ENCODE assay signal across 8 cellular contexts in the genomic region with DNA sequence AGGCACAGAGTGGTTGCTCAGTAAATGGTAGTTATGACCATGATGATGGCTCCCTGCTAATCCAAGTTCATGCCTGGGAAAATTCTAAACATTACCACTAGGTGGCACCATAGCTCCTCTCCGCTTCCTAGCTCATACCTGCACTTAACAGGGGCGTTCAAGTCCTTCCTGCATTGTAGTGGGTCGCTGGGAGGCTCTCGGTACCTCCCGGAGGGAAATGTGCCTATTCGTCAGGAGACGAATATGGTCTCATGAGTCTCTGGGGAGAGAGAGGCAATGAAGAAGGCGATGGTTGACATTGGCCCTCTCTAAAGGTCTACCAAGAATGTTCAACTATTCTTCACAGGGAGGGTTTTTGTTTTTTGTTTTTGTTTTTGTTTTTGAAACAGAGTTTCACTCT. TPM values are rescaled to one million over a fixed set of nuclear protein-coding genes. Genes with fewer than 3 reads are reported as not detected.
DNase-seq lines count a peak whose midpoint lies in the region; ATAC-seq and TF ChIP-seq lines count a peak whose summit lies in the region.

No MANE protein-coding gene starts in this region.

- no peak overlapping the region for H3K27ac Mint-ChIP-seq in activated naive CD8-positive, alpha-beta T cell treated with anti-CD3 and anti-CD28 coated beads for 36 hours

- no peaks in the 10 kb centered on the region for H3K27me3 Mint-ChIP-seq in activated naive CD8-positive, alpha-beta T cell treated with anti-CD3 and anti-CD28 coated beads for 36 hours

- H3K27me3 ChIP-seq in heart left ventricle: peaks cover 0 to 13% (median 0%) of the 10 kb centered on the region in 9 donors
- H3K27me3 ChIP-seq in psoas muscle (ENCODE audit: insufficient read depth in 3 of 3, low read length in 2 of 3): no peaks in the 10 kb centered on the region

- H3K9me3 Mint-ChIP-seq in activated naive CD8-positive, alpha-beta T cell treated with anti-CD3 and anti-CD28 coated beads for 36 hours: no peaks in the 10 kb centered on the region

- H3K9me3 ChIP-seq in heart left ventricle (no peaks in the 10 kb centered on the region), psoas muscle (no peaks in the 10 kb centered on the region)

- H3K4me1 Mint-ChIP-seq in activated naive CD8-positive, alpha-beta T cell treated with anti-CD3 and anti-CD28 coated beads for 36 hours: peaks cover 1% of the 10 kb centered on the region

- TF ChIP-seq POLR2A in heart left ventricle (IDR thresholded peaks at IDR 0.05): no peak

- ATAC-seq in GM21717 (IDR thresholded peaks at IDR 0.05; ENCODE audit: unreplicated experiment): peak; percentile 63
- peak; percentile 54 to 90 (median 84) for ATAC-seq in heart left ventricle
- peak; percentile 82 to 96 (median 90) for ATAC-seq in psoas muscle
- no peak for ATAC-seq in GM18858 (IDR thresholded peaks at IDR 0.05; ENCODE audit: unreplicated experiment)

- H3K27ac ChIP-seq in heart left ventricle (no peak overlapping the region), psoas muscle (no peak overlapping the region)

- H3K4me3 Mint-ChIP-seq in activated naive CD8-positive, alpha-beta T cell treated with anti-CD3 and anti-CD28 coated beads for 36 hours: no peak overlapping the region

- H3K4me1 ChIP-seq in heart left ventricle: no peaks in the 10 kb centered on the region
- H3K4me1 ChIP-seq in psoas muscle: no peaks in the 10 kb centered on the region

- no peaks in the 10 kb centered on the region for H3K36me3 Mint-ChIP-seq in activated naive CD8-positive, alpha-beta T cell treated with anti-CD3 and anti-CD28 coated beads for 36 hours

- H3K4me3 ChIP-seq in heart left ventricle (no peak overlapping the region), psoas muscle (no peak overlapping the region)

- TF ChIP-seq CTCF in heart left ventricle (IDR thresholded peaks at IDR 0.05) (peak; percentile 80 to 94 (median 90)), psoas muscle (IDR thresholded peaks at IDR 0.05) (peak; percentile 87)

- intact Hi-C loops in heart left ventricle (cut with DNase I): loop anchor here in 2 of 10 donors (5.0 to 10.0 kb wide), 3 partner anchors 93 to 232 kb away; no protein-coding TSS in a partner anchor
- intact Hi-C loops in psoas muscle (cut with DNase I): loop anchor here (5.0 to 10.0 kb wide), 3 partner anchors 137 to 485 kb away; no protein-coding TSS in a partner anchor

- H3K36me3 ChIP-seq in heart left ventricle (no peaks in the 10 kb centered on the region), psoas muscle (ENCODE audit: insufficient read depth in 1 of 2, low read depth in 1 of 2) (no peaks in the 10 kb centered on the region)

- DNase-seq in DMS 273 (lab: John Stamatoyannopoulos, UW; ENCODE audit: unreplicated experiment): peak; percentile 78
- DNase-seq in NCI-H1092 treated with DMSO at 0.1 percent for 48 hours (lab: John Stamatoyannopoulos, UW): peak; percentile 73
- DNase-seq in SK-N-DZ (ENCODE audit: low spot score): peak; percentile 77
- DNase-seq in activated naive CD8-positive, alpha-beta T cell treated with anti-CD3 and anti-CD28 coated beads for 36 hours: peak; percentile 45
- peak in 1 of 5 donors; percentile 42 for DNase-seq in heart left ventricle
- no peak for DNase-seq in psoas muscle

- 4 to 7% (median 5%) methylated on average over 8 of the region's 8 CpGs for WGBS in heart left ventricle, 4 donors
- 4 to 13% (median 9%) methylated on average over 8 of the region's 8 CpGs for WGBS in psoas muscle, 3 donors

RNA-seq across cellular contexts. Expression of a gene that starts 10.9 kb away (rescaled TPM):
- polyA plus RNA-seq in SK-N-DZ (2014; cell fraction: cytosol; rRNA removed): 0.16 and 1.2 TPM in 2 replicates
- 0.58 and 1.0 TPM in 2 replicates for polyA plus RNA-seq in SK-N-DZ (2014; cell fraction: nucleus; rRNA removed)
- 1 to 10 TPM; 4.2 to 4.5 TPM for total RNA-seq in activated naive CD8-positive, alpha-beta T cell treated with anti-CD3 and anti-CD28 coated beads for 36 hours
- total RNA-seq in heart left ventricle (1 to 10 TPM; 1.3 to 6.9 (median 5.1) TPM), psoas muscle (10 to 100 TPM; 11.7 to 33.6 (median 21.3) TPM)
- polyA plus RNA-seq in heart left ventricle (1 to 10 TPM in 1 of 2 donors, under 1 TPM in 1; 0.43 to 6.9 TPM), psoas muscle (1 to 10 TPM; 2.5 to 9.0 (median 5.1) TPM)

RNA-seq across cellular contexts. Expression of a gene that starts 36.0 kb away (rescaled TPM):
- polyA plus RNA-seq in SK-N-DZ (2014; cell fraction: cytosol; rRNA removed): not detected in 2 replicates
- polyA plus RNA-seq in SK-N-DZ (2014; cell fraction: nucleus; rRNA removed): not detected in 2 replicates
- total RNA-seq in activated naive CD8-positive, alpha-beta T cell treated with anti-CD3 and anti-CD28 coated beads for 36 hours: not detected
- total RNA-seq in heart left ventricle (under 1 TPM in 3 of 9 donors, not detected in 6; 0.16 to 0.64 (median 0.52) TPM), psoas muscle (under 1 TPM in 1 of 4 donors, not detected in 3; 0.38 TPM)
- polyA plus RNA-seq in heart left ventricle (under 1 TPM in 1 of 2 donors, not detected in 1; 0.65 TPM), psoas muscle (under 1 TPM in 2 of 3 donors, not detected in 1; 0.17 to 0.20 TPM)

RNA-seq across cellular contexts. Expression of a gene that starts 49.5 kb away (rescaled TPM):
- not detected in 2 replicates for polyA plus RNA-seq in SK-N-DZ (2014; cell fraction: cytosol; rRNA removed)
- polyA plus RNA-seq in SK-N-DZ (2014; cell fraction: nucleus; rRNA removed): 0.39 TPM in 1 of 2 replicates, not detected in the other
- total RNA-seq in activated naive CD8-positive, alpha-beta T cell treated with anti-CD3 and anti-CD28 coated beads for 36 hours: not detected
- under 1 TPM in 1 of 9 donors, not detected in 8; 0.21 TPM for total RNA-seq in heart left ventricle
- polyA plus RNA-seq in heart left ventricle: under 1 TPM in 1 of 2 donors, not detected in 1; 0.10 TPM
- not detected for total RNA-seq in psoas muscle
- under 1 TPM in 1 of 3 donors, not detected in 2; 0.03 TPM for polyA plus RNA-seq in psoas muscle

RNA-seq across cellular contexts. Expression of a gene that starts 49.6 kb away (rescaled TPM):
- 7.0 and 7.1 TPM in 2 replicates for polyA plus RNA-seq in SK-N-DZ (2014; cell fraction: cytosol; rRNA removed)
- 1.7 and 3.1 TPM in 2 replicates for polyA plus RNA-seq in SK-N-DZ (2014; cell fraction: nucleus; rRNA removed)
- 1 to 10 TPM; 3.0 to 4.0 TPM for total RNA-seq in activated naive CD8-positive, alpha-beta T cell treated with anti-CD3 and anti-CD28 coated beads for 36 hours
- 10 to 100 TPM in 6 of 9 donors, 1 to 10 TPM in 3; 7.0 to 23.0 (median 10.7) TPM for total RNA-seq in heart left ventricle
- polyA plus RNA-seq in heart left ventricle: 10 to 100 TPM in 1 of 2 donors, 1 to 10 TPM in 1; 5.9 to 11.0 TPM
- 10 to 100 TPM in 1 of 4 donors, 1 to 10 TPM in 3; 5.5 to 14.2 (median 7.8) TPM for total RNA-seq in psoas muscle
- 10 to 100 TPM in 2 of 3 donors, 1 to 10 TPM in 1; 6.6 to 11.4 (median 11.0) TPM for polyA plus RNA-seq in psoas muscle

Comparison
In these comparisons a context has a peak if more than half of its experiments do, and no peak if none do; other contexts are left out.
1. DNase-seq: peak in DMS 273 (single experiment), NCI-H1092 treated with DMSO at 0.1 percent for 48 hours (single experiment), SK-N-DZ (single experiment) and activated naive CD8-positive, alpha-beta T cell treated with anti-CD3 and anti-CD28 coated beads for 36 hours (single experiment); none in psoas muscle (0 of 2).